In the genomic region with DNA sequence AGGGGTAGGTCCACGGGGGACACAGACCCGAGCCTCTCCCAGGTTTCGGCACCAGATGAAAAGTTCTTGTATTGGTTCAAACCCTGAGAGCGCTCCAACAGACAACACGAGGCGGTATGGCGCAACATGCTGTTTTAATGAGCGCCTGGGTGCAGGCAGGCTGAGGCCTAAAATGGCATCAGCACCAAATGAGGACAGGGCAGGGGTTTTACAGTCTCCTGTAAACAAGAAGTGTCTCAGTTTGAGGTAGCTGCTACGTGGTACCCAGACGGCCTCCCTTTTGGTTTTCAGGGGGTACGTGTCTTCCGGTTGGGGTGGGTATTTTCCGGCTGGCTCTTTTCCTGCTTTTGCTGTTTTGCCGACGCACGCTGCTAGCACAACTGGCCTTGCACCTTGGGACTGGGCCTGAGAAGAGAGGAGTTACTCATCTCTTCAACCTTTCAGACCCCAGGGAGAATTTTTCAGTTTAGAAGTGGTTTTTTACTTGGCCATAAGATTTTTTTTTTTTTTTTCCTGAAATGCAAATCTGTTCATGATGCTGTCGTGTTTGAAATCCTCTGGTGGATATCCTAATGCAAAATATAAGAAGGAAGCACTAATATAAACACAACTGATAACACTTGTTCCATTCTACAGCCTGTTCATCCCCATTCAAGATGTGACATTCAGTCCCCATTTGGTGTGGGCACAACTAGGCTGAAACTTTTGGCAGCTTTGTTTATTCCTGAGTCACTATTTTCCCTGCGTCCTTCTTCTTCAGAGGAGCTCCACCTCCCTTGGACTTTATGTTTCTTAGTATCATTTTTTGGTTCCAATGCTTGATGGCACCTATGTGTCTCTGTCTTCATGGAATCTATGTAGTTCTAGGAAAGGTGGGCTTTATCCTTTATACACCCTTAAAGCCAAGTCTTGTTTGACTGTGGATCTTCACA, we compare ENCODE assay signal across 10 cellular contexts. TPM values are rescaled to one million over a fixed set of nuclear protein-coding genes. Genes with fewer than 3 reads are reported as not detected.
DNase-seq lines count a peak whose midpoint lies in the region; ATAC-seq, FAIRE-seq and TF ChIP-seq lines count a peak whose summit lies in the region.
"Had no signal": no experiment of that assay in that cellular context is flagged by ENCODE, and none has a peak within 500 bp of the region (broad histone marks: within the 10 kb centered on the region; RNA-seq: fewer than 3 reads in every experiment).

No MANE protein-coding gene starts in this region.

- DNase-seq in caudate nucleus (lab: John Stamatoyannopoulos, UW) (no peak), H4 (ENCODE audit: low spot score) (no peak), GM10266 (ENCODE audit: extremely low spot score) (no peak), NCI-H187 treated with DMSO at 0.1 percent for 48 hours (lab: John Stamatoyannopoulos, UW) (no peak), small intestine (no peak)
- DNase-seq: mesendoderm had no signal

- no peak for TF ChIP-seq CTCF in GM10266 (IDR thresholded peaks at IDR 0.05; ENCODE audit: control insufficient read depth, insufficient read depth, low read depth, missing control alignments)

- H3K9me3 ChIP-seq in small intestine (ENCODE audit: control insufficient read depth, low read depth): no peaks in the 10 kb centered on the region

- ATAC-seq in GM19395 (IDR thresholded peaks at IDR 0.05; ENCODE audit: unreplicated experiment) (peak; percentile 56), HG03095 (IDR thresholded peaks at IDR 0.05; ENCODE audit: unreplicated experiment) (peak; percentile 45)

- peak; percentile 24 for TF ChIP-seq POLR2A in GM10847 (IDR thresholded peaks at IDR 0.05; ENCODE audit: extremely low read depth, insufficient read length)

- H3K4me1 ChIP-seq in small intestine (ENCODE audit: control insufficient read depth in 2 of 2, insufficient read depth in 1 of 2, low read depth in 1 of 2, low read length in 1 of 2): peaks cover 0 to 14% of the 10 kb centered on the region in 2 donors

- 70 to 77% (median 74%) methylated on average over 17 to 18 of the region's 18 CpGs for WGBS in small intestine, 3 donors

- H3K36me3 ChIP-seq in small intestine (ENCODE audit: control insufficient read depth in 2 of 2, insufficient read depth in 2 of 2, low read length in 2 of 2): no peaks in the 10 kb centered on the region

- no peak for FAIRE-seq in small intestine (lab: Jason Lieb, UNC)

- H3K4me3 ChIP-seq in small intestine (ENCODE audit: low read depth in 1 of 2, low read length in 2 of 2): no peak overlapping the region

- no peaks in the 10 kb centered on the region for H3K27me3 ChIP-seq in small intestine (ENCODE audit: control insufficient read depth in 2 of 2, insufficient read depth in 2 of 2, low read length in 2 of 2)

- H3K27ac ChIP-seq in caudate nucleus (ENCODE audit: low read depth, low read length) (peak overlapping the region; percentile 5), small intestine (ENCODE audit: low read depth in 1 of 2, low read length in 1 of 2) (peak overlapping the region in 1 of 2 donors; percentile 78)

RNA-seq across cellular contexts. Expression of a gene that starts 6.5 kb away (rescaled TPM):
- total RNA-seq in H4 (2014; rRNA removed; shearing (Covaris generic)): 3.5 and 5.9 TPM in 2 replicates
- 10 to 100 TPM; 26.5 to 67.3 (median 57.6) TPM for polyA plus RNA-seq in small intestine

RNA-seq across cellular contexts. Expression of a gene that starts 35.0 kb away (rescaled TPM):
- total RNA-seq in H4 (2014; rRNA removed; shearing (Covaris generic)): 0.21 and 0.33 TPM in 2 replicates
- polyA plus RNA-seq in small intestine: 1 to 10 TPM in 1 of 3 donors, under 1 TPM in 1, not detected in 1; 0.81 to 2.5 TPM
- total RNA-seq: Daoy had no signal
